22 cellular contexts compared by ENCODE assay signal in the genomic region with DNA sequence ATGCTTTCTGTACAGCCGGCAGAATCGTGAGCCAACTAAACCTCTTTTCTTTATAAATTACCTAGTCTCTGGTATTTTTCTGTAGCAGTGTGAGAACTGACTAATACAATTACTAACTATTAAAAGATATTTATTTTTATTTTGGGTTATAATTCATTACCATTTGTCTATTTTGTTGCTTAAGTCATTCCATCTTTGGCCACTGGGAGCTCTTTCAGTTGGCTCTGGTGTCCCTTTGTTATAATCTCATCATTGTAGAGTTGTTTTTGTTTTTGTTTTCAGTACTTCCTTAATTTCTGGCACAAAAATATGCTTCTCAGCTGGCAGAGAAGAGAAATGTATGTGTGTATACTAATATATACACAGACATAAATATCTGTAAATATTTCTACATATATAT.
DNase-seq lines count a peak whose midpoint lies in the region; ATAC-seq and TF ChIP-seq lines count a peak whose summit lies in the region.
"Had no signal": no experiment of that assay in that cellular context is flagged by ENCODE, and none has a peak within 500 bp of the region (broad histone marks: within the 10 kb centered on the region; RNA-seq: fewer than 3 reads in every experiment).

No MANE protein-coding gene starts in this region.

- no peak overlapping the region for H3K9ac ChIP-seq in SK-N-SH
- no peak overlapping the region for H3K9ac ChIP-seq in endodermal cell (ENCODE audit: extremely low read depth, low read length, poor library complexity, severe bottlenecking)
- no peak overlapping the region for H3K9ac ChIP-seq in neural progenitor cell

- H3K4me3 Mint-ChIP-seq in endodermal cell (no peak overlapping the region), neural progenitor cell (no peak overlapping the region)
- H3K4me3 Mint-ChIP-seq: CD4-positive, CD25-positive, alpha-beta regulatory T cell had no signal

- H3K4me3 ChIP-seq in SK-N-SH (ENCODE audit: low read depth in 2 of 2, low read length in 1 of 2) (no peak overlapping the region), endodermal cell (ENCODE audit: low read length) (no peak overlapping the region), neural progenitor cell (no peak overlapping the region)

- H2AFZ ChIP-seq in SK-N-SH (ENCODE audit: low read depth) (no peak overlapping the region), neural progenitor cell (replicated peaks) (no peak overlapping the region)

- H3K27ac ChIP-seq in SK-N-SH (ENCODE audit: low read depth in 2 of 2, low read length in 1 of 2) = no peak overlapping the region
- no peak overlapping the region for H3K27ac ChIP-seq in endodermal cell (ENCODE audit: low read depth, low read length)
- H3K27ac ChIP-seq in neural progenitor cell = no peak overlapping the region
- H3K27ac ChIP-seq: HL-60, RWPE1 had no signal

- H3K4me2 ChIP-seq in SK-N-SH = no peak overlapping the region
- H3K4me2 ChIP-seq in neural progenitor cell = no peak overlapping the region

- POLR2A ChIA-PET in SK-N-SH (lab: Yijun Ruan, JAX) = no interaction called here

- no peaks in the 10 kb centered on the region for H3K36me3 Mint-ChIP-seq in endodermal cell (ENCODE audit: low read depth)
- no peaks in the 10 kb centered on the region for H3K36me3 Mint-ChIP-seq in neural progenitor cell
- H3K36me3 Mint-ChIP-seq: CD4-positive, CD25-positive, alpha-beta regulatory T cell had no signal

- H3K9me3 Mint-ChIP-seq in endodermal cell = no peaks in the 10 kb centered on the region
- H3K9me3 Mint-ChIP-seq in neural progenitor cell = no peaks in the 10 kb centered on the region

- H3K27me3 Mint-ChIP-seq in endodermal cell (ENCODE audit: insufficient read depth) (no peaks in the 10 kb centered on the region), neural progenitor cell (ENCODE audit: insufficient read depth, low read depth) (no peaks in the 10 kb centered on the region)
- H3K27me3 Mint-ChIP-seq: CD4-positive, CD25-positive, alpha-beta regulatory T cell had no signal

- H3K9me3 ChIP-seq in SK-N-SH (no peaks in the 10 kb centered on the region), endodermal cell (ENCODE audit: control insufficient read depth, low read length) (peaks cover 30% of the 10 kb centered on the region), neural progenitor cell (ENCODE audit: low read depth) (no peaks in the 10 kb centered on the region)

- H4K20me1 ChIP-seq in SK-N-SH (ENCODE audit: insufficient read depth) (no peaks in the 10 kb centered on the region), neural progenitor cell (ENCODE audit: low read depth) (no peaks in the 10 kb centered on the region)

- TF ChIP-seq EP300 in SK-N-SH (IDR thresholded peaks at IDR 0.05; ENCODE audit: borderline replicate concordance in 1 of 2, low read depth in 1 of 2, low read length in 1 of 2) = no peak

- TF ChIP-seq CTCF in SK-N-SH (IDR thresholded peaks at IDR 0.05) (peak; percentile 20; the same call in 1 of the 2 replicates), endodermal cell (conservative IDR thresholded peaks at IDR 0.05) (peak; percentile 51), neural progenitor cell (IDR thresholded peaks at IDR 0.05) (peak; percentile 19)

- ATAC-seq in SK-N-SH treated with all-trans-retinoic acid at 6 μM for 48 hours = no peak
- ATAC-seq in GM21526 (IDR thresholded peaks at IDR 0.05; ENCODE audit: low FRiP score, unreplicated experiment) = no peak
- no peak for ATAC-seq in GM21529 (IDR thresholded peaks at IDR 0.05; ENCODE audit: unreplicated experiment)
- ATAC-seq: Panc1 had no signal

- no peaks in the 10 kb centered on the region for H3K36me3 ChIP-seq in SK-N-SH (replicated peaks in 1 of 2; ENCODE audit: control insufficient read depth in 1 of 2, insufficient read depth in 2 of 2, low read length in 1 of 2)
- H3K36me3 ChIP-seq in endodermal cell (ENCODE audit: control insufficient read depth, insufficient read depth, low read length) = no peaks in the 10 kb centered on the region
- no peaks in the 10 kb centered on the region for H3K36me3 ChIP-seq in neural progenitor cell

- H3K27ac Mint-ChIP-seq in endodermal cell (no peak overlapping the region), neural progenitor cell (no peak overlapping the region)
- H3K27ac Mint-ChIP-seq: CD4-positive, CD25-positive, alpha-beta regulatory T cell had no signal

- CTCF ChIA-PET in SK-N-SH (lab: Yijun Ruan, JAX) = interaction anchor here (0.8 kb wide), 1 partner anchor 371 kb away, joined by 3 read pairs; no protein-coding TSS in a partner anchor

- H3K4me1 ChIP-seq in SK-N-SH (ENCODE audit: control insufficient read depth in 1 of 2, insufficient read depth in 2 of 2, low read depth in 1 of 2, low read length in 1 of 2) (no peaks in the 10 kb centered on the region), endodermal cell (ENCODE audit: control insufficient read depth, insufficient read depth, low read length) (no peaks in the 10 kb centered on the region), neural progenitor cell (no peaks in the 10 kb centered on the region)

- H3F3A ChIP-seq in SK-N-SH (replicated peaks; ENCODE audit: insufficient read depth) = no peaks in the 10 kb centered on the region
- H3F3A ChIP-seq in neural progenitor cell (ENCODE audit: low read depth) = no peaks in the 10 kb centered on the region

- TF ChIP-seq RAD21 in SK-N-SH (IDR thresholded peaks at IDR 0.05; ENCODE audit: low read length) = no peak

- H3K79me2 ChIP-seq in SK-N-SH (ENCODE audit: insufficient read depth) (no peaks in the 10 kb centered on the region), neural progenitor cell (ENCODE audit: low read depth) (no peaks in the 10 kb centered on the region)

- no peak for DNase-seq in SK-N-SH
- no peak for DNase-seq in endodermal cell
- DNase-seq in neural progenitor cell (ENCODE audit: low spot score) = no peak
- no peak for DNase-seq in Kasumi-1 (lab: John Stamatoyannopoulos, UW)
- DNase-seq: CD4-positive, CD25-positive, alpha-beta regulatory T cell; DMS153; NCI-H1092 treated with DMSO at 0.1 percent for 48 hours; NCI-H1436; NCI-H187; NCI-H2171 treated with DMSO at 0.1 percent for 48 hours; NCI-H345; NCI-H524; NCI-H748 treated with DMSO at 0.1 percent for 48 hours; NK-92 treated with Interleukin-12 subunit alpha and Interleukin-12 subunit beta, amount 100 ng/mL, for 24 hours; SHP77 treated with DMSO at 0.1 percent for 48 hours; SW 1271 had no signal

- H3K27me3 ChIP-seq in SK-N-SH (ENCODE audit: insufficient read depth) (no peaks in the 10 kb centered on the region), endodermal cell (ENCODE audit: control insufficient read depth, insufficient read depth, low read length, poor library complexity, severe bottlenecking) (no peaks in the 10 kb centered on the region), neural progenitor cell (no peaks in the 10 kb centered on the region)

- no peaks in the 10 kb centered on the region for H3K9me2 ChIP-seq in SK-N-SH

- WGBS in SK-N-SH (ENCODE audit: low lambda C conversion rate) = 61% methylated on average over 2 of the region's 2 CpGs
- 100% methylated on average over 2 of the region's 2 CpGs; no CpG with 5 or more reads in 1 of the 2 experiments for WGBS in endodermal cell (ENCODE audit: insufficient coverage in 1 of 2, insufficient read length in 1 of 2), 2 experiments

- H3K4me1 Mint-ChIP-seq in endodermal cell (peaks cover 3% of the 10 kb centered on the region), neural progenitor cell (no peaks in the 10 kb centered on the region)
- H3K4me1 Mint-ChIP-seq: CD4-positive, CD25-positive, alpha-beta regulatory T cell had no signal

TF ChIP-seq in SK-N-SH, 30 proteins besides CTCF, POLR2A, EP300 and RAD21 (continues in another document):
- TF ChIP-seq TEAD4 (IDR thresholded peaks at IDR 0.05; ENCODE audit: borderline replicate concordance, insufficient read depth) = no peak
- TF ChIP-seq MEF2A (IDR thresholded peaks at IDR 0.05; ENCODE audit: borderline replicate concordance, low read depth) = no peak
- no peak for TF ChIP-seq NFIC (IDR thresholded peaks at IDR 0.05; ENCODE audit: borderline replicate concordance)
- TF ChIP-seq TCF12 (IDR thresholded peaks at IDR 0.05) = no peak
- TF ChIP-seq, protein P1, sequence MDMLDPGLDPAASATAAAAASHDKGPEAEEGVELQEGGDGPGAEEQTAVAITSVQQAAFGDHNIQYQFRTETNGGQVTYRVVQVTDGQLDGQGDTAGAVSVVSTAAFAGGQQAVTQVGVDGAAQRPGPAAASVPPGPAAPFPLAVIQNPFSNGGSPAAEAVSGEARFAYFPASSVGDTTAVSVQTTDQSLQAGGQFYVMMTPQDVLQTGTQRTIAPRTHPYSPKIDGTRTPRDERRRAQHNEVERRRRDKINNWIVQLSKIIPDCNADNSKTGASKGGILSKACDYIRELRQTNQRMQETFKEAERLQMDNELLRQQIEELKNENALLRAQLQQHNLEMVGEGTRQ (IDR thresholded peaks at IDR 0.05; ENCODE audit: borderline replicate concordance, low read depth, low read length) = no peak
- TF ChIP-seq RCOR1 (IDR thresholded peaks at IDR 0.05; ENCODE audit: low read length) = no peak
- TF ChIP-seq POLR2AphosphoS5 (IDR thresholded peaks at IDR 0.05; ENCODE audit: low read depth, low read length) = no peak
- no peak for TF ChIP-seq FOXJ3 (CRISPR knock-in tag; IDR thresholded peaks at IDR 0.05)

TF ChIP-seq in SK-N-SH treated with all-trans-retinoic acid at 6 μM for 48 hours, 23 proteins besides CTCF, POLR2A, EP300 and RAD21:
- no peak for TF ChIP-seq ZC3H10 (CRISPR knock-in tag; IDR thresholded peaks at IDR 0.05)
- TF ChIP-seq, protein P2, sequence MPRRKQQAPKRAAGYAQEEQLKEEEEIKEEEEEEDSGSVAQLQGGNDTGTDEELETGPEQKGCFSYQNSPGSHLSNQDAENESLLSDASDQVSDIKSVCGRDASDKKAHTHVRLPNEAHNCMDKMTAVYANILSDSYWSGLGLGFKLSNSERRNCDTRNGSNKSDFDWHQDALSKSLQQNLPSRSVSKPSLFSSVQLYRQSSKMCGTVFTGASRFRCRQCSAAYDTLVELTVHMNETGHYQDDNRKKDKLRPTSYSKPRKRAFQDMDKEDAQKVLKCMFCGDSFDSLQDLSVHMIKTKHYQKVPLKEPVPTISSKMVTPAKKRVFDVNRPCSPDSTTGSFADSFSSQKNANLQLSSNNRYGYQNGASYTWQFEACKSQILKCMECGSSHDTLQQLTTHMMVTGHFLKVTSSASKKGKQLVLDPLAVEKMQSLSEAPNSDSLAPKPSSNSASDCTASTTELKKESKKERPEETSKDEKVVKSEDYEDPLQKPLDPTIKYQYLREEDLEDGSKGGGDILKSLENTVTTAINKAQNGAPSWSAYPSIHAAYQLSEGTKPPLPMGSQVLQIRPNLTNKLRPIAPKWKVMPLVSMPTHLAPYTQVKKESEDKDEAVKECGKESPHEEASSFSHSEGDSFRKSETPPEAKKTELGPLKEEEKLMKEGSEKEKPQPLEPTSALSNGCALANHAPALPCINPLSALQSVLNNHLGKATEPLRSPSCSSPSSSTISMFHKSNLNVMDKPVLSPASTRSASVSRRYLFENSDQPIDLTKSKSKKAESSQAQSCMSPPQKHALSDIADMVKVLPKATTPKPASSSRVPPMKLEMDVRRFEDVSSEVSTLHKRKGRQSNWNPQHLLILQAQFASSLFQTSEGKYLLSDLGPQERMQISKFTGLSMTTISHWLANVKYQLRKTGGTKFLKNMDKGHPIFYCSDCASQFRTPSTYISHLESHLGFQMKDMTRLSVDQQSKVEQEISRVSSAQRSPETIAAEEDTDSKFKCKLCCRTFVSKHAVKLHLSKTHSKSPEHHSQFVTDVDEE (CRISPR knock-in tag; IDR thresholded peaks at IDR 0.05) = no peak
TF ChIP-seq in SK-N-SH treated with all-trans-retinoic acid at 6 μM for 48 hours: peak in this region for 0.
